27 cellular contexts compared by ENCODE assay signal in the genomic region with DNA sequence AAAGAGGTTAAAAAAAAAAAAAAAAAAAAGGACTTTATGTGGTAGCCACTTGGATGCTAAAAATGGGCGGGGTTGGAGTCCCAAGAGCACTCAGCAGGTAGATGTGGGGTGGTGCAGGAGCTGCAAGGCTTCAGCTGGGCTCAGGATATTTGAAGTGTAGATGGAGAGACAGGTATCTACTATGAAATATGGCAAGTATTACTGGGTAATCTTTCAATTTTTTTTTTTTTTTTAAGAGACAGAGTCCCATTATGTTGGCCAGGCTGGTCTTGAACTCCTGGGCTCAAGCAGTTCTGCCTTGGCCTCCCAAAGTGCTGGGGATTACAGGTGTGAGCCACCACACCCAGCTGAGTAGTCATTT. TPM values are rescaled to one million over a fixed set of nuclear protein-coding genes. Genes with fewer than 3 reads are reported as not detected.
DNase-seq lines count a peak whose midpoint lies in the region; TF ChIP-seq lines count a peak whose summit lies in the region.
"Had no signal": no experiment of that assay in that cellular context is flagged by ENCODE, and none has a peak within 500 bp of the region (broad histone marks: within the 10 kb centered on the region; RNA-seq: fewer than 3 reads in every experiment).

No MANE protein-coding gene starts in this region.

- no peaks in the 10 kb centered on the region for H3K9me3 ChIP-seq in tibial nerve

- H3K36me3 ChIP-seq in tibial nerve, result peaks cover 10 to 77% (median 50%) of the 10 kb centered on the region in 3 donors

- WGBS in tibial nerve, 2 donors, result 96 to 97% methylated on average over 1 of the region's 1 CpG

- H3K9me3 Mint-ChIP-seq in activated naive CD4-positive, alpha-beta T cell treated with anti-CD3 and anti-CD28 coated beads, Interleukin-2, amount 50 U/mL, for 24 hours, result no peaks in the 10 kb centered on the region
- H3K9me3 Mint-ChIP-seq in chondrocyte (ENCODE audit: low read depth) (no peaks in the 10 kb centered on the region), osteocyte (ENCODE audit: unreplicated experiment) (no peaks in the 10 kb centered on the region)
- H3K9me3 Mint-ChIP-seq: HFFc6 had no signal

- H3K27me3 Mint-ChIP-seq in activated naive CD4-positive, alpha-beta T cell treated with anti-CD3 and anti-CD28 coated beads, Interleukin-2, amount 50 U/mL, for 24 hours, result no peaks in the 10 kb centered on the region
- H3K27me3 Mint-ChIP-seq in chondrocyte (ENCODE audit: low read depth) (no peaks in the 10 kb centered on the region), osteocyte (ENCODE audit: unreplicated experiment) (no peaks in the 10 kb centered on the region)

- H3K27me3 ChIP-seq in tibial nerve, result no peaks in the 10 kb centered on the region
- H3K27me3 ChIP-seq: brain microvascular endothelial cell had no signal

- DNase-seq in activated naive CD4-positive, alpha-beta T cell (lab: John Stamatoyannopoulos, UW), result no peak
- DNase-seq in RWPE1 (ENCODE audit: low spot score), result no peak
- no peak for DNase-seq in chondrocyte (ENCODE audit: low spot score)
- DNase-seq in osteocyte (ENCODE audit: extremely low spot score, unreplicated experiment), result no peak
- no peak for DNase-seq in NCI-H524 treated with DMSO at 0.1 percent for 48 hours (lab: John Stamatoyannopoulos, UW)
- DNase-seq in NCI-H82 (lab: John Stamatoyannopoulos, UW), result no peak
- DNase-seq in tibial nerve (ENCODE audit: low spot score in 2 of 2), result no peak
- DNase-seq: activated CD4-positive, CD25-positive, alpha-beta regulatory T cell treated with anti-CD3 and anti-CD28 coated beads, Interleukin-2, amount 50 U/mL, for 72 hours; activated CD8-positive, alpha-beta memory T cell treated with anti-CD3 and anti-CD28 coated beads for 24 hours; brain microvascular endothelial cell; C1 segment of cervical spinal cord; effector CD8-positive, alpha-beta T cell; EL; head of caudate nucleus; HFFc6; MM.1S; NCI-H1417; NCI-H2081 treated with DMSO at 0.1 percent for 48 hours; NCI-H774; RPMI8226; stimulated activated CD4-positive, alpha-beta T cell treated with anti-CD3 and anti-CD28 coated beads, Interleukin-12 subunit alpha, Interleukin-12 subunit beta, amount 100 ng/mL, for 4 hours; stimulated activated CD4-positive, alpha-beta T cell treated with anti-CD3 and anti-CD28 coated beads, Interleukin-4, amount 100 ng/mL, for 1 hour had no signal

- TF ChIP-seq CTCF in RWPE1 (conservative IDR thresholded peaks at IDR 0.05; ENCODE audit: low read depth) (no peak), chondrocyte (IDR thresholded peaks at IDR 0.05) (no peak), osteocyte (IDR thresholded peaks at IDR 0.05) (no peak), tibial nerve (IDR thresholded peaks at IDR 0.05) (no peak)

- peak overlapping the region; percentile 30 for H3K27ac Mint-ChIP-seq in activated naive CD4-positive, alpha-beta T cell treated with anti-CD3 and anti-CD28 coated beads, Interleukin-2, amount 50 U/mL, for 24 hours
- H3K27ac Mint-ChIP-seq in chondrocyte (ENCODE audit: unreplicated experiment), result peak overlapping the region; percentile 51
- peak overlapping the region; percentile 31 for H3K27ac Mint-ChIP-seq in osteocyte (ENCODE audit: unreplicated experiment)
- H3K27ac Mint-ChIP-seq: GM23338 had no signal

- H3K27ac ChIP-seq in RWPE1 (peak overlapping the region; percentile 65; the same call in 1 of the 2 replicates), tibial nerve (no peak overlapping the region)
- H3K27ac ChIP-seq: brain microvascular endothelial cell, KMS-11 had no signal

- H3K4me1 ChIP-seq in tibial nerve, result no peaks in the 10 kb centered on the region

- peaks cover 10% of the 10 kb centered on the region for H3K4me1 Mint-ChIP-seq in activated naive CD4-positive, alpha-beta T cell treated with anti-CD3 and anti-CD28 coated beads, Interleukin-2, amount 50 U/mL, for 24 hours
- H3K4me1 Mint-ChIP-seq in chondrocyte (ENCODE audit: low read depth) (no peaks in the 10 kb centered on the region), osteocyte (ENCODE audit: unreplicated experiment) (no peaks in the 10 kb centered on the region)
- H3K4me1 Mint-ChIP-seq: GM23338 had no signal

- TF ChIP-seq POLR2A in tibial nerve (IDR thresholded peaks at IDR 0.05), result no peak

- CTCF ChIA-PET in RWPE1 (lab: Yijun Ruan, JAX), result no interaction called here

- TF ChIP-seq EP300 in tibial nerve (IDR thresholded peaks at IDR 0.05), result no peak

- H3K36me3 Mint-ChIP-seq in activated naive CD4-positive, alpha-beta T cell treated with anti-CD3 and anti-CD28 coated beads, Interleukin-2, amount 50 U/mL, for 24 hours, result peaks cover 12% of the 10 kb centered on the region
- H3K36me3 Mint-ChIP-seq in chondrocyte (ENCODE audit: low read depth) (peaks cover 32% of the 10 kb centered on the region), osteocyte (ENCODE audit: unreplicated experiment) (peaks cover 37% of the 10 kb centered on the region)

- H3K4me3 Mint-ChIP-seq in activated naive CD4-positive, alpha-beta T cell treated with anti-CD3 and anti-CD28 coated beads, Interleukin-2, amount 50 U/mL, for 24 hours, result no peak overlapping the region
- H3K4me3 Mint-ChIP-seq in chondrocyte (ENCODE audit: unreplicated experiment) (no peak overlapping the region), osteocyte (ENCODE audit: unreplicated experiment) (no peak overlapping the region)
- H3K4me3 Mint-ChIP-seq: GM23338, HFFc6 had no signal

- POLR2A ChIA-PET in RWPE1 (lab: Yijun Ruan, JAX; ENCODE audit: low non-redundant PET), result interaction anchor here (0.7 kb wide), 1 partner anchor 16 kb away, joined by 3 read pairs; the partner anchor contains the start of gene ATXN2L

- H3K4me3 ChIP-seq in tibial nerve, result no peak overlapping the region
- H3K4me3 ChIP-seq: GM23338, lung had no signal

RNA-seq across cellular contexts. Expression of gene TUFM, which starts 7.6 kb away (rescaled TPM):
- 91.1 to 120 TPM (median 95.0 TPM) in 3 replicates for total RNA-seq in chondrocyte
- 122 and 132 TPM in 2 replicates for total RNA-seq in osteocyte
- 100 to 1,000 TPM in 3 of 4 donors, 10 to 100 TPM in 1; 88.1 to 136 (median 116) TPM for total RNA-seq in tibial nerve

RNA-seq across cellular contexts. Expression of gene ATXN2L, which starts 15.7 kb away (rescaled TPM):
- total RNA-seq in chondrocyte (152 to 186 TPM (median 185 TPM) in 3 replicates), osteocyte (208 and 210 TPM in 2 replicates), tibial nerve (100 to 1,000 TPM in 1 of 4 donors, 10 to 100 TPM in 3; 57.6 to 121 (median 87.7) TPM)

RNA-seq across cellular contexts. Expression of gene SH2B1, which starts 25.1 kb away (rescaled TPM):
- total RNA-seq in chondrocyte (36.4 to 48.1 TPM (median 38.1 TPM) in 3 replicates), osteocyte (57.9 and 60.7 TPM in 2 replicates), tibial nerve (10 to 100 TPM; 33.7 to 44.8 (median 43.0) TPM)

RNA-seq across cellular contexts. Expression of gene ATP2A1, which starts 39.8 kb away (rescaled TPM):
- total RNA-seq in chondrocyte (0.31 to 1.8 TPM (median 0.42 TPM) in 3 replicates), osteocyte (0.42 and 0.64 TPM in 2 replicates), tibial nerve (under 1 TPM; 0.20 to 0.90 (median 0.21) TPM)
- total RNA-seq: SK-MEL-5 had no signal
